ENCODE assay signal across 21 cellular contexts in genomic region chr6:157987788-157988699, GRCh38. TPM values are rescaled to one million over a fixed set of nuclear protein-coding genes. Genes with fewer than 3 reads are reported as not detected.
A peak's percentile ranks its signal among the peaks of the same experiment; 100 is the strongest.
DNase-seq lines count a peak whose midpoint lies in the region; ATAC-seq, FAIRE-seq and TF ChIP-seq lines count a peak whose summit lies in the region.
"Had no signal": no experiment of that assay in that cellular context is flagged by ENCODE, and none has a peak within 500 bp of the region (broad histone marks: within the 10 kb centered on the region; RNA-seq: fewer than 3 reads in every experiment).

No MANE protein-coding gene starts in this region.

- no peak overlapping the region for H2AK9ac ChIP-seq in IMR-90 (replicated peaks; ENCODE audit: low read depth, low read length, poor library complexity)

- no peak overlapping the region for H2BK120ac ChIP-seq in IMR-90 (ENCODE audit: low read depth, low read length)
- H2BK120ac ChIP-seq in H1 (replicated peaks; ENCODE audit: low read depth, low read length), result no peak overlapping the region

- no peak overlapping the region for H3K4me3 ChIP-seq in IMR-90 (ENCODE audit: insufficient read depth, low read depth, low read length)
- no peak overlapping the region for H3K4me3 ChIP-seq in H1 (ENCODE audit: extremely low read depth in 1 of 4, insufficient read depth in 2 of 4, low read depth in 3 of 4, low read length in 4 of 4)
- H3K4me3 ChIP-seq: PC-9, thoracic aorta had no signal

- no peak overlapping the region for H3K9ac ChIP-seq in IMR-90 (ENCODE audit: low read depth, low read length)
- H3K9ac ChIP-seq in H1 (replicated peaks in 1 of 4; ENCODE audit: extremely low read depth in 1 of 4, low read depth in 3 of 4, low read length in 3 of 4), result no peak overlapping the region; a peak in 1 of 7 replicates

- H3K18ac ChIP-seq in IMR-90 (ENCODE audit: low read depth, low read length) (no peak overlapping the region), H1 (ENCODE audit: extremely low read depth, low read length) (no peak overlapping the region)

- 90% methylated on average over 2 of the region's 20 CpGs; no CpG with 5 or more reads in 1 of the 2 experiments for WGBS in IMR-90 (ENCODE audit: extremely low coverage in 2 of 2, insufficient read length in 1 of 2), 2 experiments
- WGBS in H1 (ENCODE audit: extremely low coverage in 1 of 2, insufficient coverage in 1 of 2, insufficient read length in 1 of 2, insufficient replicate concordance in 2 of 2, low coverage in 1 of 2, low lambda C conversion rate in 2 of 2, missing lambda C conversion rate in 1 of 2), 2 experiments, result 87% methylated on average over 20 of the region's 20 CpGs; no CpG with 5 or more reads in 1 of the 2 experiments

- H2AFZ ChIP-seq in IMR-90 (replicated peaks; ENCODE audit: low read length, poor library complexity) (no peak overlapping the region), H1 (ENCODE audit: low read length) (no peak overlapping the region)
- H2AFZ ChIP-seq: PC-9 had no signal

- H3K9me1 ChIP-seq in IMR-90 (ENCODE audit: insufficient read depth, low read length), result peaks cover 36% of the 10 kb centered on the region

- H3K56ac ChIP-seq in IMR-90 (ENCODE audit: extremely low read depth, insufficient read depth, low read length) (no peak overlapping the region), H1 (replicated peaks; ENCODE audit: insufficient read length, low read depth, low read length) (no peak overlapping the region)

- H3K79me2 ChIP-seq in H1 (ENCODE audit: control insufficient read depth in 1 of 2, insufficient read depth in 2 of 2, low read length in 2 of 2), result peaks cover 0 to 42% of the 10 kb centered on the region in 2 experiments; a peak in 2 of 4 replicates

- no peak for ATAC-seq in CD4-positive, alpha-beta T cell (ENCODE audit: poor library complexity)
- ATAC-seq in IMR-90 (ENCODE audit: low read depth), result no peak
- no peak for ATAC-seq in stimulated activated effector memory CD8-positive, alpha-beta T cell treated with anti-CD3 and anti-CD28 coated beads, Interleukin-12 subunit alpha, Interleukin-12 subunit beta, amount 100 ng/mL, for 72 hours

- H3K27ac Mint-ChIP-seq in CD4-positive, alpha-beta T cell, result peak overlapping the region; percentile 87
- H3K27ac Mint-ChIP-seq in stimulated activated effector memory CD8-positive, alpha-beta T cell treated with anti-CD3 and anti-CD28 coated beads, Interleukin-12 subunit alpha, Interleukin-12 subunit beta, amount 100 ng/mL, for 72 hours, result no peak overlapping the region
- H3K27ac Mint-ChIP-seq: activated T-helper 2 cell treated with anti-CD3 and anti-CD28 coated beads, Interferon-gamma antibody, Interleukin-2, Interleukin-4, amounts not matched to agents 10 μg/mL and 5 μg/mL and 100 μg/mL, durations not matched to agents 14 hours and 24 hours and 36 hours had no signal

- H3K23ac ChIP-seq in IMR-90 (ENCODE audit: low read depth, low read length) (peak overlapping the region; percentile 3; the same call in 1 of the 2 replicates), H1 (ENCODE audit: insufficient read length) (no peak overlapping the region)

- BruUV-seq in IMR-90 (replicated peaks; lab: Mats Ljungman, UMichigan), result no TSS peak

- peaks cover 87% of the 10 kb centered on the region for H3K4me1 Mint-ChIP-seq in CD4-positive, alpha-beta T cell (ENCODE audit: low read depth)
- H3K4me1 Mint-ChIP-seq in stimulated activated effector memory CD8-positive, alpha-beta T cell treated with anti-CD3 and anti-CD28 coated beads, Interleukin-12 subunit alpha, Interleukin-12 subunit beta, amount 100 ng/mL, for 72 hours, result peaks cover 50% of the 10 kb centered on the region

- no peak overlapping the region for H2BK15ac ChIP-seq in IMR-90 (ENCODE audit: low read depth, low read length)
- no peak overlapping the region for H2BK15ac ChIP-seq in H1 (ENCODE audit: low read length)

- H3K79me1 ChIP-seq in IMR-90 (ENCODE audit: low read depth in 1 of 2, low read length in 2 of 2) (peaks cover 9 to 67% of the 10 kb centered on the region in 2 experiments; a peak in 3 of 4 replicates), H1 (ENCODE audit: low read depth, low read length) (peaks cover 3% of the 10 kb centered on the region)

- no peaks in the 10 kb centered on the region for H3K9me3 ChIP-seq in CD4-positive, alpha-beta T cell (ENCODE audit: control insufficient read depth, low read length)
- H3K9me3 ChIP-seq in IMR-90 (ENCODE audit: control insufficient read depth, insufficient read depth, low read length) (no peaks in the 10 kb centered on the region), H1 (ENCODE audit: insufficient read depth in 2 of 2, low read depth in 1 of 2, low read length in 1 of 2) (no peaks in the 10 kb centered on the region)
- H3K9me3 ChIP-seq: thoracic aorta had no signal

- H2BK5ac ChIP-seq in IMR-90 (ENCODE audit: low read depth, low read length, poor library complexity, severe bottlenecking), result no peak overlapping the region
- no peak overlapping the region for H2BK5ac ChIP-seq in H1 (ENCODE audit: low read depth, low read length)

- no peaks in the 10 kb centered on the region for H3K36me3 Mint-ChIP-seq in CD4-positive, alpha-beta T cell (ENCODE audit: low read depth)
- H3K36me3 Mint-ChIP-seq in stimulated activated effector memory CD8-positive, alpha-beta T cell treated with anti-CD3 and anti-CD28 coated beads, Interleukin-12 subunit alpha, Interleukin-12 subunit beta, amount 100 ng/mL, for 72 hours, result no peaks in the 10 kb centered on the region
- H3K36me3 Mint-ChIP-seq: IgD-negative memory B cell had no signal

- TF ChIP-seq EP300 in H1 (IDR thresholded peaks at IDR 0.05; ENCODE audit: borderline replicate concordance in 1 of 2, low read depth in 2 of 2, low read length in 2 of 2), result no peak

- no peak for DNase-seq in CD4-positive, alpha-beta T cell
- DNase-seq in IMR-90, result no peak
- DNase-seq in H1 (ENCODE audit: low read depth in 1 of 2, low spot score in 2 of 2), result no peak
- DNase-seq in posterior vena cava (ENCODE audit: low spot score), result peak; percentile 56
- DNase-seq in SKM-1 (lab: John Stamatoyannopoulos, UW; ENCODE audit: unreplicated experiment), result no peak
- DNase-seq in SW 1271 (lab: John Stamatoyannopoulos, UW), result no peak
- no peak for DNase-seq in stimulated activated effector memory CD8-positive, alpha-beta T cell treated with anti-CD3 and anti-CD28 coated beads, Interleukin-12 subunit alpha, Interleukin-12 subunit beta, amount 100 ng/mL, for 72 hours (ENCODE audit: low spot score in 2 of 2)
- DNase-seq in activated CD4-positive, alpha-beta T cell treated with anti-CD3 and anti-CD28 coated beads for 48 hours, result no peak
- DNase-seq: DMS79; MV-4-11; NCI-H2081 treated with DMSO at 0.1 percent for 48 hours; NCI-H526; PC-9; stimulated activated CD4-positive, alpha-beta T cell treated with anti-CD3 and anti-CD28 coated beads, Interleukin-4, amount 100 ng/mL, for 1 hour; stimulated activated CD8-positive, alpha-beta memory T cell treated with anti-CD3 and anti-CD28 coated beads, Interleukin-4, amount 100 ng/mL, for 48 hours had no signal

- H2BK12ac ChIP-seq in H1 (ENCODE audit: low read depth, low read length), result no peak overlapping the region

- H3K27me3 ChIP-seq in CD4-positive, alpha-beta T cell (ENCODE audit: control insufficient read depth, insufficient read depth, low read length), result no peaks in the 10 kb centered on the region
- H3K27me3 ChIP-seq in IMR-90 (ENCODE audit: control insufficient read depth, insufficient read depth, low read length) (no peaks in the 10 kb centered on the region), H1 (replicated peaks in 1 of 4; ENCODE audit: control insufficient read depth in 3 of 4, extremely low read depth in 1 of 4, insufficient read depth in 3 of 4, low read length in 3 of 4) (no peaks in the 10 kb centered on the region)

- TF ChIP-seq RAD21 in IMR-90 (IDR thresholded peaks at IDR 0.05; ENCODE audit: low read length) (no peak), H1 (IDR thresholded peaks at IDR 0.05 in 1 of 2, conservative IDR thresholded peaks at IDR 0.05 in 1 of 2; ENCODE audit: low read depth in 2 of 2, low read length in 2 of 2) (no peak)

- no peak overlapping the region for H3K4me3 Mint-ChIP-seq in CD4-positive, alpha-beta T cell
- no peak overlapping the region for H3K4me3 Mint-ChIP-seq in stimulated activated effector memory CD8-positive, alpha-beta T cell treated with anti-CD3 and anti-CD28 coated beads, Interleukin-12 subunit alpha, Interleukin-12 subunit beta, amount 100 ng/mL, for 72 hours
- H3K4me3 Mint-ChIP-seq: IgD-negative memory B cell had no signal

- no peak for TF ChIP-seq CTCF in CD4-positive, alpha-beta T cell (IDR thresholded peaks at IDR 0.05)
- TF ChIP-seq CTCF in IMR-90 (conservative IDR thresholded peaks at IDR 0.05; ENCODE audit: low read depth, low read length) (no peak), H1 (IDR thresholded peaks at IDR 0.05; ENCODE audit: control extremely low read depth in 1 of 3, insufficient read depth in 1 of 3, low read depth in 1 of 3, low read length in 3 of 3) (no peak)

- no peak overlapping the region; a peak in 1 of 4 replicates for H4K8ac ChIP-seq in IMR-90 (ENCODE audit: low read depth in 2 of 2, low read length in 2 of 2)
- H4K8ac ChIP-seq in H1 (ENCODE audit: extremely low read depth, insufficient read depth, low read length), result peak overlapping the region; percentile 21; the same call in 1 of the 2 replicates

- no peak for FAIRE-seq in H1 (lab: Jason Lieb, UNC)
- FAIRE-seq: colon, GM19239 had no signal

- H2AK5ac ChIP-seq in IMR-90 (ENCODE audit: low read depth, low read length) (no peak overlapping the region; the same call in 1 of the 2 replicates), H1 (ENCODE audit: low read depth, low read length) (no peak overlapping the region)

- H3K14ac ChIP-seq in IMR-90 (replicated peaks; ENCODE audit: low read depth, low read length) (0 out of 2 replicates have a peak overlapping the region, but pooled peaks have one; percentile 3), H1 (ENCODE audit: insufficient read length) (no peak overlapping the region)

- no peaks in the 10 kb centered on the region for H3K27me3 Mint-ChIP-seq in CD4-positive, alpha-beta T cell
- H3K27me3 Mint-ChIP-seq: IgD-negative memory B cell had no signal

- CTCF ChIA-PET in CD4-positive, alpha-beta T cell (lab: Charles Lee), result interaction anchor here (1.9 kb wide), 1 partner anchor 38 kb away, joined by 7 read pairs; no protein-coding TSS in a partner anchor
- CTCF ChIA-PET in IMR-90 (lab: Yijun Ruan, JAX), result no interaction called here
- CTCF ChIA-PET in H1 (lab: Charles Lee; ENCODE audit: partially characterized antibody), result interaction anchor here (0.6 to 1.2 kb wide), 2 partner anchors 50 to 231 kb away, joined by 3 to 4 read pairs; no protein-coding TSS in a partner anchor

- no peaks in the 10 kb centered on the region for H3K23me2 ChIP-seq in H1 (ENCODE audit: low read depth, low read length)

- H3K4me1 ChIP-seq in IMR-90 (ENCODE audit: control insufficient read depth, insufficient read depth, low read length) (peaks cover 46% of the 10 kb centered on the region), H1 (replicated peaks in 1 of 4; ENCODE audit: control insufficient read depth in 3 of 4, insufficient read depth in 4 of 4, low read length in 3 of 4) (peaks cover 11 to 28% (median 20%) of the 10 kb centered on the region in 4 experiments)

- dilution Hi-C loops in IMR-90 (cut with HindIII; ENCODE audit: low sequenced_read_pairs, unreplicated experiment), result no loop called here

- H4K5ac ChIP-seq in IMR-90 (ENCODE audit: low read depth, low read length) (no peak overlapping the region), H1 (ENCODE audit: insufficient read length, low read depth, low read length) (no peak overlapping the region)

- H3K36me3 ChIP-seq in IMR-90 (ENCODE audit: control insufficient read depth, insufficient read depth, low read length) (0 out of 2 replicates have a peak, but pooled peaks cover 4% of the 10 kb centered on the region), H1 (ENCODE audit: control insufficient read depth in 2 of 4, insufficient read depth in 4 of 4, low read length in 3 of 4) (no peaks in the 10 kb centered on the region)
- H3K36me3 ChIP-seq: thoracic aorta had no signal

- H3K4ac ChIP-seq in IMR-90 (ENCODE audit: low read depth, low read length), result peak overlapping the region; percentile 17; the same call in 1 of the 2 replicates
- H3K4ac ChIP-seq in H1 (replicated peaks; ENCODE audit: insufficient read length, low read depth, low read length), result no peak overlapping the region

- POLR2A ChIA-PET in CD4-positive, alpha-beta T cell (lab: Charles Lee), result no interaction called here
- POLR2A ChIA-PET in IMR-90 (lab: Charles Lee; ENCODE audit: unreplicated experiment) (no interaction called here), H1 (lab: Charles Lee; ENCODE audit: partially characterized antibody) (no interaction called here)

- TF ChIP-seq POLR2A in IMR-90 (IDR thresholded peaks at IDR 0.05; ENCODE audit: low read depth, low read length) (no peak), H1 (IDR thresholded peaks at IDR 0.05; ENCODE audit: control extremely low read depth in 1 of 2, low read depth in 2 of 2, low read length in 2 of 2) (no peak)

- in situ Hi-C loops in IMR-90 (cut with MboI; ENCODE audit: low sequenced_read_pairs), result no loop called here

- intact Hi-C loops in CD4-positive, alpha-beta T cell (cut with DNase I, micrococcal nuclease), result loop anchor here in 1 of 2 experiments (10.0 kb wide), 1 partner anchor 963 kb away; no protein-coding TSS in a partner anchor
- intact Hi-C loops in IMR-90 (cut with micrococcal nuclease), result no loop called here
- intact Hi-C loops in posterior vena cava (cut with DNase I), result no loop called here

- no peaks in the 10 kb centered on the region for H3K9me3 Mint-ChIP-seq in CD4-positive, alpha-beta T cell
- no peaks in the 10 kb centered on the region for H3K9me3 Mint-ChIP-seq in stimulated activated effector memory CD8-positive, alpha-beta T cell treated with anti-CD3 and anti-CD28 coated beads, Interleukin-12 subunit alpha, Interleukin-12 subunit beta, amount 100 ng/mL, for 72 hours
- H3K9me3 Mint-ChIP-seq: activated T-helper 2 cell treated with anti-CD3 and anti-CD28 coated beads, Interferon-gamma antibody, Interleukin-2, Interleukin-4, amounts not matched to agents 10 μg/mL and 5 μg/mL and 100 μg/mL, durations not matched to agents 14 hours and 24 hours and 36 hours had no signal

- no peak overlapping the region for H2BK20ac ChIP-seq in IMR-90 (ENCODE audit: low read depth, low read length)
- no peak overlapping the region for H2BK20ac ChIP-seq in H1 (ENCODE audit: low read length)

- H4K20me1 ChIP-seq in IMR-90 (ENCODE audit: insufficient read depth, low read length) (peaks cover 59% of the 10 kb centered on the region), H1 (replicated peaks in 1 of 2; ENCODE audit: control insufficient read depth in 1 of 2, insufficient read depth in 2 of 2, low read length in 2 of 2) (no peaks in the 10 kb centered on the region)

- no peak overlapping the region for H3K27ac ChIP-seq in CD4-positive, alpha-beta T cell (ENCODE audit: low read depth, low read length)
- peak overlapping the region; percentile 41; the same call in 1 of the 2 replicates for H3K27ac ChIP-seq in IMR-90 (ENCODE audit: insufficient read depth, low read length)
- no peak overlapping the region for H3K27ac ChIP-seq in H1 (ENCODE audit: low read depth, low read length)
- H3K27ac ChIP-seq: epithelial cell of prostate, PC-9 had no signal

- no peak overlapping the region for H3K4me2 ChIP-seq in IMR-90 (ENCODE audit: low read depth, low read length)
- no peak overlapping the region for H3K4me2 ChIP-seq in H1 (ENCODE audit: insufficient read depth in 1 of 2, low read depth in 2 of 2, low read length in 2 of 2)
- H3K4me2 ChIP-seq: PC-9 had no signal

- H4K91ac ChIP-seq in IMR-90 (ENCODE audit: insufficient read depth, low read depth, low read length) (no peak overlapping the region), H1 (replicated peaks; ENCODE audit: insufficient read length, low read length) (no peak overlapping the region)

RNA-seq across cellular contexts. Expression of gene SYNJ2, which starts 6.4 kb away (rescaled TPM):
- total RNA-seq in CD4-positive, alpha-beta T cell, result 10 to 100 TPM; 34.6 to 38.0 TPM
- total RNA-seq in IMR-90 (2012; rRNA removed), result 43.3 and 45.2 TPM in 2 replicates
- 40.8 and 45.6 TPM in 2 replicates for polyA plus RNA-seq in IMR-90 (2012; rRNA removed)
- polyA plus RNA-seq in IMR-90 (2012; cell fraction: cytosol; rRNA removed), result 21.2 and 29.0 TPM in 2 replicates
- polyA plus RNA-seq in IMR-90 (2012; cell fraction: nucleus; rRNA removed; ENCODE audit: low replicate concordance), result 45.7 and 64.6 TPM in 2 replicates
- total RNA-seq in H1 (2021; fragmentation: NEBNext Ultra II Directional; extraction: Animal tissue kit (Norgen Biotek cat#: 25700)), result 13.5 and 13.9 TPM in 2 replicates
- 3.7 TPM in 2 replicates for polyA plus RNA-seq in H1 (2011; rRNA removed)
- 3.4 TPM for polyA plus RNA-seq in H1 (2011; cell fraction: cytosol; rRNA removed)
- 8.0 TPM for polyA plus RNA-seq in H1 (2011; cell fraction: nucleus; rRNA removed)
- 4.8 to 6.4 TPM (median 5.5 TPM) in 4 replicates for polyA plus RNA-seq in H1 (2012, experiment 1 of 2)
- 2.3 TPM for polyA plus RNA-seq in H1 (2012, experiment 2 of 2)
- polyA plus RNA-seq in H1 (2013, experiment 1 of 2), result 6.1 TPM
- 5.8 TPM for polyA plus RNA-seq in H1 (2013, experiment 2 of 2)
- polyA minus RNA-seq in H1 (2011; rRNA and poly(A)+ RNA removed), result 8.9 and 9.5 TPM in 2 replicates
- polyA minus RNA-seq in H1 (2011; cell fraction: cytosol; rRNA and poly(A)+ RNA removed), result 5.3 TPM
- 6.2 TPM for polyA minus RNA-seq in H1 (2011; cell fraction: nucleus; rRNA and poly(A)+ RNA removed)
- total RNA-seq in posterior vena cava, result 10 to 100 TPM; 19.6 to 30.4 TPM
